ENCODE assay signal across 24 cellular contexts in the genomic region with DNA sequence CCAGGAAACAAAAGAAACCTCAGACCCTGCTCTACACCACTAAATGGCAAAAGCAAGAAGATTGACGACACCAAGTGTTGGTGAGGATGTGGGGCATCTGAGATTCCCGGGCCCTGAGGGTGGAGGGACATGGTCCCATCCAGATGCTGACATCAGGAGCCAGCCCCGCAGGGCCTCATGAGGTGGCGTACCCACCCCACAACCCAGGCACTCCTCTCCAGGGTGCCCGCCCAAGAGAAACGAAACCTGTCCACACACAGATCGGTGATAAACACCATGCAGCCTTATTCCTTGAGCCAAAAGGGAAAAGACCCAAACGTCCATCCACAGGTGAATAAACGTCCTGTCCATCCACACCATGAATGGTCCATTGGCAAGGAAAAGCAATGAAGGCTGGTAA. TPM values are rescaled to one million over a fixed set of nuclear protein-coding genes. Genes with fewer than 3 reads are reported as not detected.
A peak's percentile ranks its signal among the peaks of the same experiment; 100 is the strongest.
DNase-seq lines count a peak whose midpoint lies in the region; ATAC-seq, FAIRE-seq and TF ChIP-seq lines count a peak whose summit lies in the region.
"Had no signal": no experiment of that assay in that cellular context is flagged by ENCODE, and none has a peak within 500 bp of the region (broad histone marks: within the 10 kb centered on the region; RNA-seq: fewer than 3 reads in every experiment).

No MANE protein-coding gene starts in this region.

- H3K36me3 Mint-ChIP-seq in activated CD8-positive, alpha-beta memory T cell treated with anti-CD3 and anti-CD28 coated beads, Interleukin-2, amount 10 ng/mL, durations not matched to agents 7 days and 5 days: no peaks in the 10 kb centered on the region

- no peak for ATAC-seq in activated CD8-positive, alpha-beta memory T cell treated with anti-CD3 and anti-CD28 coated beads, Interleukin-2, amount 10 ng/mL, durations not matched to agents 7 days and 5 days
- ATAC-seq in HG03460 (IDR thresholded peaks at IDR 0.05; ENCODE audit: unreplicated experiment): no peak
- ATAC-seq: A549, GM23338, HepG2 had no signal

- H3K36me3 ChIP-seq in sigmoid colon: no peaks in the 10 kb centered on the region

- no peaks in the 10 kb centered on the region for H3K27me3 ChIP-seq in sigmoid colon

- TF ChIP-seq CTCF in coronary artery (IDR thresholded peaks at IDR 0.05): no peak
- TF ChIP-seq CTCF in sigmoid colon (IDR thresholded peaks at IDR 0.05): no peak

- peaks cover 0 to 4% (median 2%) of the 10 kb centered on the region in 4 donors for H3K9me3 ChIP-seq in sigmoid colon

- no peak for TF ChIP-seq POLR2A in sigmoid colon (IDR thresholded peaks at IDR 0.05)

- no peak overlapping the region for H3K4me3 Mint-ChIP-seq in activated CD8-positive, alpha-beta memory T cell treated with anti-CD3 and anti-CD28 coated beads, Interleukin-2, amount 10 ng/mL, durations not matched to agents 7 days and 5 days
- H3K4me3 Mint-ChIP-seq: CD4-positive, alpha-beta T cell; GM23338 had no signal

- CTCF ChIA-PET in activated CD8-positive, alpha-beta memory T cell treated with anti-CD3 and anti-CD28 coated beads, Interleukin-2, amount 10 ng/mL, durations not matched to agents 7 days and 5 days (lab: Charles Lee): no interaction called here

- no peak for TF ChIP-seq EP300 in sigmoid colon (IDR thresholded peaks at IDR 0.05)

- no peaks in the 10 kb centered on the region for H3K4me1 Mint-ChIP-seq in activated CD8-positive, alpha-beta memory T cell treated with anti-CD3 and anti-CD28 coated beads, Interleukin-2, amount 10 ng/mL, durations not matched to agents 7 days and 5 days
- H3K4me1 Mint-ChIP-seq: GM23338 had no signal

- no peak for FAIRE-seq in RCC 7860 (lab: Jason Lieb, UNC)
- FAIRE-seq: A549, GM12892, GM18507, H54, HepG2 had no signal

- peaks cover 16% of the 10 kb centered on the region for H3K9me3 Mint-ChIP-seq in activated CD8-positive, alpha-beta memory T cell treated with anti-CD3 and anti-CD28 coated beads, Interleukin-2, amount 10 ng/mL, durations not matched to agents 7 days and 5 days (ENCODE audit: low read depth)

- peak; percentile 11 for DNase-seq in activated CD8-positive, alpha-beta memory T cell treated with anti-CD3 and anti-CD28 coated beads for 24 hours
- no peak for DNase-seq in activated CD8-positive, alpha-beta memory T cell treated with anti-CD3 and anti-CD28 coated beads, Interleukin-2, amount 10 ng/mL, durations not matched to agents 7 days and 5 days
- DNase-seq in coronary artery (ENCODE audit: low spot score): peak; percentile 19
- peak; percentile 57 for DNase-seq in mesenteric fat pad (ENCODE audit: low spot score)
- DNase-seq in sigmoid colon: peak; percentile 28
- DNase-seq in NCI-H345 (lab: John Stamatoyannopoulos, UW): no peak
- DNase-seq in RCC 7860 (ENCODE audit: low spot score): no peak
- DNase-seq: AML-193; CD4-positive, alpha-beta T cell; DMS153; DMS79; GDM1; HCEC 1CT had no signal

- H3K27ac ChIP-seq in coronary artery: no peak overlapping the region
- H3K27ac ChIP-seq in sigmoid colon: no peak overlapping the region
- H3K27ac ChIP-seq: 22Rv1, A549, C4-2B had no signal

- WGBS in sigmoid colon, 2 donors: 82 to 83% methylated on average over 9 of the region's 9 CpGs

- intact Hi-C loops in sigmoid colon (cut with DNase I): no loop called here

- no peak overlapping the region for H3K27ac Mint-ChIP-seq in activated CD8-positive, alpha-beta memory T cell treated with anti-CD3 and anti-CD28 coated beads, Interleukin-2, amount 10 ng/mL, durations not matched to agents 7 days and 5 days
- H3K27ac Mint-ChIP-seq: CD4-positive, alpha-beta T cell; GM23338 had no signal

- no peak overlapping the region for H3K4me3 ChIP-seq in coronary artery
- H3K4me3 ChIP-seq in sigmoid colon: no peak overlapping the region
- H3K4me3 ChIP-seq: A549, GM23338 had no signal

- no peaks in the 10 kb centered on the region for H3K27me3 Mint-ChIP-seq in activated CD8-positive, alpha-beta memory T cell treated with anti-CD3 and anti-CD28 coated beads, Interleukin-2, amount 10 ng/mL, durations not matched to agents 7 days and 5 days
- H3K27me3 Mint-ChIP-seq: CD4-positive, alpha-beta T cell had no signal

- H3K4me1 ChIP-seq in sigmoid colon: no peaks in the 10 kb centered on the region
- H3K4me1 ChIP-seq: A549 had no signal

RNA-seq across cellular contexts. Expression of a gene that starts 54.8 kb away (rescaled TPM):
- not detected for total RNA-seq in activated CD8-positive, alpha-beta memory T cell treated with anti-CD3 and anti-CD28 coated beads, Interleukin-2, amount 10 ng/mL, durations not matched to agents 7 days and 5 days
- total RNA-seq in mesenteric fat pad (25.5 TPM), sigmoid colon (1 to 10 TPM in 1 of 4 donors, under 1 TPM in 2, not detected in 1; 0.16 to 5.0 (median 0.55) TPM)
- 1 to 10 TPM in 1 of 3 donors, under 1 TPM in 2; 0.46 to 1.6 (median 0.60) TPM for polyA plus RNA-seq in sigmoid colon
- total RNA-seq: CD4-positive, alpha-beta T cell; Daoy; GM23338; HepG2 had no signal
- polyA plus RNA-seq: A549, BJ, GM23338, HepG2 had no signal

Comparison
In these comparisons a context has a peak if more than half of its experiments do, and no peak if none do; other contexts are left out.
1. DNase-seq: peak in activated CD8-positive, alpha-beta memory T cell treated with anti-CD3 and anti-CD28 coated beads for 24 hours (single experiment), coronary artery (single experiment), mesenteric fat pad (single experiment) and sigmoid colon (single experiment); none in activated CD8-positive, alpha-beta memory T cell treated with anti-CD3 and anti-CD28 coated beads, Interleukin-2, amount 10 ng/mL, durations not matched to agents 7 days and 5 days (single experiment), NCI-H345 (single experiment) and RCC 7860 (single experiment).